ENCODE assay signal across 11 cellular contexts in genomic region chr1:152182431-152182830, GRCh38. TPM values are rescaled to one million over a fixed set of nuclear protein-coding genes. Genes with fewer than 3 reads are reported as not detected.
DNase-seq lines count a peak whose midpoint lies in the region; ATAC-seq, FAIRE-seq and TF ChIP-seq lines count a peak whose summit lies in the region.
"Had no signal": no experiment of that assay in that cellular context is flagged by ENCODE, and none has a peak within 500 bp of the region (broad histone marks: within the 10 kb centered on the region; RNA-seq: fewer than 3 reads in every experiment).

No MANE protein-coding gene starts in this region.

- TF ChIP-seq EP300 in HepG2 (IDR thresholded peaks at IDR 0.05; ENCODE audit: low read depth in 2 of 2, low read length in 2 of 2) (no peak), HepG2 (CRISPR knock-in tag; IDR thresholded peaks at IDR 0.05; ENCODE audit: borderline replicate concordance) (no peak)

- POLR2A ChIA-PET in Caco-2 (lab: Charles Lee) (no interaction called here), HepG2 (lab: Yijun Ruan, JAX) (no interaction called here)

- H3K27me3 Mint-ChIP-seq in Caco-2 (ENCODE audit: insufficient read depth, unreplicated experiment): no peaks in the 10 kb centered on the region

- no peaks in the 10 kb centered on the region for H3K79me2 ChIP-seq in HepG2 (ENCODE audit: insufficient read depth, low read length)

- DNase-seq in Caco-2 (peak in 1 of 2 experiments; percentile 14), HT1080 (ENCODE audit: low read depth) (peak; percentile 45), WERI-Rb-1 (no peak), HepG2 (ENCODE audit: low spot score) (no peak), NCI-H2029 treated with DMSO at 0.1 percent for 48 hours (lab: John Stamatoyannopoulos, UW) (no peak), NCI-H774 (lab: John Stamatoyannopoulos, UW) (no peak)
- no peak for DNase-seq in activated CD4-positive, CD25-positive, alpha-beta regulatory T cell (lab: John Stamatoyannopoulos, UW)
- DNase-seq: nephron progenitor cell; stimulated activated naive B cell treated with anti-CD40 and anti-IgM and Interleukin-4, amounts not matched to agents 10 μg/mL and 1 μg/mL and 100 μg/mL, for 72 hours had no signal

- no peaks in the 10 kb centered on the region for H4K20me1 ChIP-seq in HepG2 (ENCODE audit: insufficient read depth, low read length)

- H3K4me2 ChIP-seq in HepG2 (ENCODE audit: low read depth, low read length): no peak overlapping the region

- CTCF ChIA-PET in Caco-2 (lab: Charles Lee) (interaction anchor here (0.7 to 1.6 kb wide), 4 partner anchors 15 to 129 kb away, joined by 3 to 14 read pairs (median 4); no protein-coding TSS in a partner anchor), HepG2 (lab: Yijun Ruan, JAX; ENCODE audit: low intra/inter-chr PET ratio, low total read pairs) (no interaction called here)

- H3K27ac Mint-ChIP-seq in Caco-2 (ENCODE audit: unreplicated experiment): no peak overlapping the region
- H3K27ac Mint-ChIP-seq: nephron progenitor cell; stimulated activated naive B cell treated with anti-CD40 and anti-IgM and Interleukin-4, amounts not matched to agents 10 μg/mL and 1 μg/mL and 100 μg/mL, for 72 hours had no signal

- H3K4me1 ChIP-seq in Caco-2 (no peaks in the 10 kb centered on the region), HepG2 (ENCODE audit: insufficient read depth, low read length) (no peaks in the 10 kb centered on the region)

- no peak overlapping the region for H2AFZ ChIP-seq in HepG2 (ENCODE audit: low read length)

- no peak for FAIRE-seq in HepG2 (lab: Jason Lieb, UNC)

- H3K9me3 Mint-ChIP-seq in Caco-2 (ENCODE audit: unreplicated experiment): no peaks in the 10 kb centered on the region
- H3K9me3 Mint-ChIP-seq: stimulated activated naive B cell treated with anti-CD40 and anti-IgM and Interleukin-4, amounts not matched to agents 10 μg/mL and 1 μg/mL and 100 μg/mL, for 72 hours had no signal

- WGBS in HepG2 (ENCODE audit: low lambda C conversion rate): 33% methylated on average over 2 of the region's 2 CpGs

- H3K4me1 Mint-ChIP-seq in Caco-2 (ENCODE audit: low read depth, unreplicated experiment): no peaks in the 10 kb centered on the region
- H3K4me1 Mint-ChIP-seq: nephron progenitor cell; stimulated activated naive B cell treated with anti-CD40 and anti-IgM and Interleukin-4, amounts not matched to agents 10 μg/mL and 1 μg/mL and 100 μg/mL, for 72 hours had no signal

- no peak for ATAC-seq in HepG2
- ATAC-seq in GM18520 (IDR thresholded peaks at IDR 0.05; ENCODE audit: unreplicated experiment): no peak
- ATAC-seq: stimulated activated naive B cell treated with anti-CD40 and anti-IgM and Interleukin-4, amounts not matched to agents 10 μg/mL and 1 μg/mL and 100 μg/mL, for 72 hours had no signal

- TF ChIP-seq POLR2A in HepG2 (IDR thresholded peaks at IDR 0.05; ENCODE audit: insufficient read depth in 1 of 2, low read depth in 2 of 2, low read length in 2 of 2): no peak

- no peaks in the 10 kb centered on the region for H3K27me3 ChIP-seq in Caco-2 (replicated peaks; ENCODE audit: control insufficient read depth, insufficient read depth, low read length)
- H3K27me3 ChIP-seq in WERI-Rb-1 (ENCODE audit: insufficient read depth, low read depth, severe bottlenecking): peaks cover 93% of the 10 kb centered on the region
- no peaks in the 10 kb centered on the region; a peak in 2 of 5 replicates for H3K27me3 ChIP-seq in HepG2 (ENCODE audit: control insufficient read depth in 1 of 2, insufficient read depth in 2 of 2, low read length in 2 of 2)

- no peak overlapping the region for H3K4me3 Mint-ChIP-seq in Caco-2 (ENCODE audit: unreplicated experiment)
- H3K4me3 Mint-ChIP-seq: nephron progenitor cell; stimulated activated naive B cell treated with anti-CD40 and anti-IgM and Interleukin-4, amounts not matched to agents 10 μg/mL and 1 μg/mL and 100 μg/mL, for 72 hours had no signal

- H3K27ac ChIP-seq in WERI-Rb-1 (no peak overlapping the region), HepG2 (ENCODE audit: extremely low read length, insufficient read depth, low read length) (no peak overlapping the region)

- no peak overlapping the region for H3K9ac ChIP-seq in HepG2 (ENCODE audit: insufficient read depth, low read depth, low read length)

- intact Hi-C loops in Caco-2 (cut with micrococcal nuclease; ENCODE audit: unreplicated experiment): no loop called here
- intact Hi-C loops in HepG2 (cut with micrococcal nuclease; ENCODE audit: unreplicated experiment): no loop called here

- BruUV-seq in Caco-2 (replicated peaks; lab: Mats Ljungman, UMichigan) (no TSS peak), HepG2 (replicated peaks; lab: Mats Ljungman, UMichigan) (no TSS peak)

- TF ChIP-seq RAD21 in HepG2 (CRISPR knock-in tag; IDR thresholded peaks at IDR 0.05): no peak

- no peak overlapping the region for H3K4me3 ChIP-seq in Caco-2 (ENCODE audit: low read depth, low read length)
- H3K4me3 ChIP-seq in WERI-Rb-1 (ENCODE audit: low read depth, low read length): no peak overlapping the region
- no peak overlapping the region for H3K4me3 ChIP-seq in HepG2 (replicated peaks in 1 of 3; ENCODE audit: insufficient read depth in 1 of 3, low read depth in 2 of 3, low read length in 3 of 3)

- H3K9me3 ChIP-seq in Caco-2: no peaks in the 10 kb centered on the region
- peaks cover 3% of the 10 kb centered on the region for H3K9me3 ChIP-seq in WERI-Rb-1 (ENCODE audit: severe bottlenecking)
- no peaks in the 10 kb centered on the region for H3K9me3 ChIP-seq in HepG2 (ENCODE audit: low read length)

- TF ChIP-seq CTCF in Caco-2 (IDR thresholded peaks at IDR 0.05; ENCODE audit: insufficient read depth in 1 of 2, low read depth in 1 of 2, low read length in 1 of 2, severe bottlenecking in 1 of 2, unreplicated experiment in 1 of 2): peak; percentile 34 to 38
- peak; percentile 46 for TF ChIP-seq CTCF in WERI-Rb-1 (IDR thresholded peaks at IDR 0.05; ENCODE audit: low read depth, low read length)
- peak; percentile 34 for TF ChIP-seq CTCF in HepG2 (CRISPR knock-in tag; IDR thresholded peaks at IDR 0.05)

- in situ Hi-C loops in HepG2 (cut with HindIII; ENCODE audit: extremely low pct_ligation_motif_present, low pct_unique_long_range_greater_than_20kb): loop anchor here (10.0 kb wide), 1 partner anchor 262 kb away; no protein-coding TSS in a partner anchor

- H3K36me3 ChIP-seq in Caco-2 (ENCODE audit: control insufficient read depth, insufficient read depth, low read length): no peaks in the 10 kb centered on the region
- no peaks in the 10 kb centered on the region for H3K36me3 ChIP-seq in WERI-Rb-1
- H3K36me3 ChIP-seq in HepG2 (replicated peaks in 1 of 2; ENCODE audit: control insufficient read depth in 1 of 2, insufficient read depth in 2 of 2, low read length in 2 of 2): no peaks in the 10 kb centered on the region

- H3K36me3 Mint-ChIP-seq in Caco-2 (ENCODE audit: insufficient read depth, unreplicated experiment): no peaks in the 10 kb centered on the region
- H3K36me3 Mint-ChIP-seq: stimulated activated naive B cell treated with anti-CD40 and anti-IgM and Interleukin-4, amounts not matched to agents 10 μg/mL and 1 μg/mL and 100 μg/mL, for 72 hours had no signal

RNA-seq across cellular contexts. Expression of gene RPTN, which starts 23.4 kb away (rescaled TPM):
- total RNA-seq in Caco-2 (2022) (not detected in 2 replicates), HepG2 (2016; rRNA removed; fragmentation: Illumina TruSeq; extraction: Trizol) (not detected in 2 replicates)
- not detected in 2 replicates for total RNA-seq in HT1080 (2014; rRNA removed; shearing (Covaris generic))
- 0.03 TPM in 1 of 2 replicates, not detected in the other for polyA plus RNA-seq in HT1080 (2015; cell fraction: cytosol; rRNA removed)
- not detected in 2 replicates for polyA plus RNA-seq in HT1080 (2015; cell fraction: nucleus; rRNA removed)
- not detected in 2 replicates for total RNA-seq in HepG2 (2016; cell fraction: cytosol; rRNA removed; fragmentation: Illumina TruSeq; extraction: Trizol; ENCODE audit: low read depth)
- total RNA-seq in HepG2 (2016; cell fraction: insoluble cytoplasmic fraction; rRNA removed; fragmentation: Illumina TruSeq; extraction: Trizol): not detected in 2 replicates
- total RNA-seq in HepG2 (2016; cell fraction: membrane; rRNA removed; fragmentation: Illumina TruSeq; extraction: Trizol): not detected in 2 replicates
- total RNA-seq in HepG2 (2016; cell fraction: nucleus; rRNA removed; fragmentation: Illumina TruSeq; extraction: Trizol): not detected in 2 replicates
- polyA plus RNA-seq in HepG2 (2011; rRNA removed): not detected in 2 replicates
- not detected in 2 replicates for polyA plus RNA-seq in HepG2 (2011; cell fraction: cytosol; rRNA removed)
- not detected in 2 replicates for polyA plus RNA-seq in HepG2 (2011; cell fraction: nucleus; rRNA removed)
- polyA plus RNA-seq in HepG2 (2012): not detected in 2 replicates
- not detected in 2 replicates for polyA plus RNA-seq in HepG2 (2016; cell fraction: cytosol; fragmentation: Illumina TruSeq; extraction: Trizol; ENCODE audit: low read depth)
- not detected in 2 replicates for polyA plus RNA-seq in HepG2 (2016; cell fraction: insoluble cytoplasmic fraction; fragmentation: Illumina TruSeq; extraction: Trizol; ENCODE audit: low read depth)
- not detected in 2 replicates for polyA plus RNA-seq in HepG2 (2016; cell fraction: membrane; fragmentation: Illumina TruSeq; extraction: Trizol; ENCODE audit: low read depth)
- polyA plus RNA-seq in HepG2 (2016; cell fraction: nucleus; fragmentation: Illumina TruSeq; extraction: Trizol; ENCODE audit: insufficient read depth, low read depth): not detected in 2 replicates
- not detected in 2 replicates for polyA minus RNA-seq in HepG2 (2011; rRNA and poly(A)+ RNA removed; ENCODE audit: low replicate concordance)
- polyA minus RNA-seq in HepG2 (2011; cell fraction: cytosol; rRNA and poly(A)+ RNA removed): not detected in 2 replicates
- not detected in 2 replicates for polyA minus RNA-seq in HepG2 (2011; cell fraction: nucleus; rRNA and poly(A)+ RNA removed)
- total RNA-seq: dermis microvascular lymphatic vessel endothelial cell had no signal

RNA-seq across cellular contexts. Expression of gene HRNR, which starts 41.6 kb away (rescaled TPM):
- total RNA-seq in Caco-2 (2022) (not detected in 2 replicates), HepG2 (2016; rRNA removed; fragmentation: Illumina TruSeq; extraction: Trizol) (not detected in 2 replicates)
- not detected in 2 replicates for total RNA-seq in HT1080 (2014; rRNA removed; shearing (Covaris generic))
- polyA plus RNA-seq in HT1080 (2015; cell fraction: cytosol; rRNA removed): not detected in 2 replicates
- polyA plus RNA-seq in HT1080 (2015; cell fraction: nucleus; rRNA removed): not detected in 2 replicates
- total RNA-seq in HepG2 (2016; cell fraction: cytosol; rRNA removed; fragmentation: Illumina TruSeq; extraction: Trizol; ENCODE audit: low read depth): not detected in 2 replicates
- not detected in 2 replicates for total RNA-seq in HepG2 (2016; cell fraction: insoluble cytoplasmic fraction; rRNA removed; fragmentation: Illumina TruSeq; extraction: Trizol)
- total RNA-seq in HepG2 (2016; cell fraction: membrane; rRNA removed; fragmentation: Illumina TruSeq; extraction: Trizol): not detected in 2 replicates
- total RNA-seq in HepG2 (2016; cell fraction: nucleus; rRNA removed; fragmentation: Illumina TruSeq; extraction: Trizol): not detected in 2 replicates
- polyA plus RNA-seq in HepG2 (2011; rRNA removed): not detected in 2 replicates
- polyA plus RNA-seq in HepG2 (2011; cell fraction: cytosol; rRNA removed): not detected in 2 replicates
- polyA plus RNA-seq in HepG2 (2011; cell fraction: nucleus; rRNA removed): not detected in 2 replicates
- 0.01 TPM in 1 of 2 replicates, not detected in the other for polyA plus RNA-seq in HepG2 (2012)
- not detected in 2 replicates for polyA plus RNA-seq in HepG2 (2016; cell fraction: cytosol; fragmentation: Illumina TruSeq; extraction: Trizol; ENCODE audit: low read depth)
- not detected in 2 replicates for polyA plus RNA-seq in HepG2 (2016; cell fraction: insoluble cytoplasmic fraction; fragmentation: Illumina TruSeq; extraction: Trizol; ENCODE audit: low read depth)
- not detected in 2 replicates for polyA plus RNA-seq in HepG2 (2016; cell fraction: membrane; fragmentation: Illumina TruSeq; extraction: Trizol; ENCODE audit: low read depth)
- not detected in 2 replicates for polyA plus RNA-seq in HepG2 (2016; cell fraction: nucleus; fragmentation: Illumina TruSeq; extraction: Trizol; ENCODE audit: insufficient read depth, low read depth)
- polyA minus RNA-seq in HepG2 (2011; rRNA and poly(A)+ RNA removed; ENCODE audit: low replicate concordance): 0.04 TPM in 1 of 2 replicates, not detected in the other
- not detected in 2 replicates for polyA minus RNA-seq in HepG2 (2011; cell fraction: cytosol; rRNA and poly(A)+ RNA removed)
- polyA minus RNA-seq in HepG2 (2011; cell fraction: nucleus; rRNA and poly(A)+ RNA removed): not detected in 2 replicates
- total RNA-seq: dermis microvascular lymphatic vessel endothelial cell had no signal
